In the genomic region with DNA sequence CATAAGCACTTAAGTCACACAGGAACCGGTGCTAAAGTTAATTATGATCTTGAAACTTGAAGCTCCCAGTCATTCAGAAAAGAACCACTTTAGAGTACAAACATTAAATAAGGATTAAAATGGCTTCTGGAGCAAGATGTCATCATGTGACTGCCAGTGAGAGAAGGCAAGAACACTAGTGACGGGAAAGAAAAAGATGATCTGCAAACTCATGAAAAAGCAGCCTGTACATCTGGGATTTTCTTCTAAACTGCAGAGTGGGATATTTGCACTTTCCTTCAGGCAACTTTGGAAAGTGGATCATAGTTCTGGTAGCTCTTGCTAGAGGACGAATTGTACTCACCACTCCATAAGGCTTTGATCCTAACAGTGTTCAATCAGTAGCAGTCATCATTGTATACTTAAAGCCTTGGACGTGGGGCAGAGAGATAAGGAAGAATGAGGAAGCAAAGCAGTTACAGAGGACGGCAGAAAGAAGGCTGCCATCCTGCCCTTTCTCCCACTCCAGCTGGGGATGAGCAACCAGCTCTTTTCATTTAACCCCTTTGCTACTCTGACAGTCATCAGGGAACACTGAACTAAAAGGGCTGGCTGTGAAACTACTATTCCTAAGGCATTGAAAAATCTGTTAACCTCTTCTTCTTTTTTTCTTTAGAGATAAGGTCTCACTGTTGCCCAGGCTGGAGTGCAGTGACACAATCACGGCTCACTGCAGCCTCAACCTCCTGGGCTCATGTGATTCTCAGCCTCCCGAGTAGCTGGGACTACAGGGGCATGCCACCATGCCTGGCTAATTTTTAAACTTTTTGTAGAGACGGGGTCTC, we compare ENCODE assay signal across 1 cellular context.
TF ChIP-seq lines count a peak whose summit lies in the region.

No MANE protein-coding gene starts in this region.

TF ChIP-seq in K562, 482 proteins besides CTCF, POLR2A, EP300 and RAD21 (continues in another document):
- TF ChIP-seq JUND (IDR thresholded peaks at IDR 0.05; ENCODE audit: borderline replicate concordance, low read depth, low read length) (peak; percentile 75), JUND (tag; IDR thresholded peaks at IDR 0.05; ENCODE audit: borderline replicate concordance, low read depth, low read length) (peak; percentile 51; the same call in 2 of the 3 replicates), ZBTB7A (IDR thresholded peaks at IDR 0.05; ENCODE audit: borderline replicate concordance, control insufficient read depth, low read depth, low read length) (no peak), NCOR1 (IDR thresholded peaks at IDR 0.05) (peak; percentile 76), ZBTB17 (CRISPR knock-in tag; IDR thresholded peaks at IDR 0.05) (no peak), ZNF3 (CRISPR knock-in tag; IDR thresholded peaks at IDR 0.05) (0 out of 2 replicates have a peak, but pooled peaks have one; percentile 19), MEF2A (IDR thresholded peaks at IDR 0.05; ENCODE audit: control insufficient read depth, low read depth, low read length) (no peak), ZNF436 (CRISPR knock-in tag; IDR thresholded peaks at IDR 0.05) (no peak), POLR3G (IDR thresholded peaks at IDR 0.05; ENCODE audit: extremely low read depth, insufficient read length, insufficient replicate concordance) (no peak), ATF1 (CRISPR knock-in tag; IDR thresholded peaks at IDR 0.05) (no peak), ATF1 (tag; IDR thresholded peaks at IDR 0.05) (peak; percentile 54), ZC3H8 (IDR thresholded peaks at IDR 0.05) (no peak), JUN (IDR thresholded peaks at IDR 0.05; ENCODE audit: borderline replicate concordance, low read depth, low read length) (0 out of 2 replicates have a peak, but pooled peaks have one; percentile 30), JUN (CRISPR knock-in tag; IDR thresholded peaks at IDR 0.05; ENCODE audit: borderline replicate concordance) (no peak), RBM22 (IDR thresholded peaks at IDR 0.05; ENCODE audit: low read depth, low read length, poor library complexity, severe bottlenecking) (no peak), BRD4 (IDR thresholded peaks at IDR 0.05) (no peak), SMAD4 (CRISPR knock-in tag; conservative IDR thresholded peaks at IDR 0.05) (peak; percentile 73), EZH2 (IDR thresholded peaks at IDR 0.05; ENCODE audit: borderline replicate concordance, low read depth, low read length) (no peak), ELF4 (CRISPR knock-in tag; IDR thresholded peaks at IDR 0.05) (peak; percentile 34; the same call in 1 of the 2 replicates), TCF7 (IDR thresholded peaks at IDR 0.05; ENCODE audit: borderline replicate concordance) (peak; percentile 85; the same call in 1 of the 2 replicates), POU5F1 (IDR thresholded peaks at IDR 0.05; ENCODE audit: borderline replicate concordance, low read depth, low read length, partially characterized antibody) (no peak), NR3C1 (CRISPR knock-in tag; IDR thresholded peaks at IDR 0.05) (no peak), ZNF354B (CRISPR knock-in tag; IDR thresholded peaks at IDR 0.05) (no peak), SRSF1 (IDR thresholded peaks at IDR 0.05; ENCODE audit: low read depth, low read length) (no peak), SAP30 (IDR thresholded peaks at IDR 0.05; ENCODE audit: borderline replicate concordance, insufficient read depth, low read depth, low read length, poor library complexity, severe bottlenecking) (no peak), MXI1 (IDR thresholded peaks at IDR 0.05; ENCODE audit: low read depth, low read length) (no peak), ZNF79 (CRISPR knock-in tag; IDR thresholded peaks at IDR 0.05; ENCODE audit: low read depth) (no peak), STAT5A (IDR thresholded peaks at IDR 0.05; ENCODE audit: borderline replicate concordance, low read length) (peak; percentile 18; the same call in 1 of the 2 replicates), NRF1 (conservative IDR thresholded peaks at IDR 0.05 in 1 of 2, IDR thresholded peaks at IDR 0.05 in 1 of 2) (no peak; a peak in 1 of 4 replicates), FOXK2 (conservative IDR thresholded peaks at IDR 0.05 in 1 of 2, IDR thresholded peaks at IDR 0.05 in 1 of 2; ENCODE audit: low read depth in 2 of 2) (0 out of 4 replicates have a peak, but pooled peaks of 1 of the 2 experiments have one; percentile 46)
- TF ChIP-seq, protein P1, sequence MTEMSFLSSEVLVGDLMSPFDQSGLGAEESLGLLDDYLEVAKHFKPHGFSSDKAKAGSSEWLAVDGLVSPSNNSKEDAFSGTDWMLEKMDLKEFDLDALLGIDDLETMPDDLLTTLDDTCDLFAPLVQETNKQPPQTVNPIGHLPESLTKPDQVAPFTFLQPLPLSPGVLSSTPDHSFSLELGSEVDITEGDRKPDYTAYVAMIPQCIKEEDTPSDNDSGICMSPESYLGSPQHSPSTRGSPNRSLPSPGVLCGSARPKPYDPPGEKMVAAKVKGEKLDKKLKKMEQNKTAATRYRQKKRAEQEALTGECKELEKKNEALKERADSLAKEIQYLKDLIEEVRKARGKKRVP (CRISPR knock-in tag; IDR thresholded peaks at IDR 0.05) = no peak; the same call in 1 of the 2 replicates
- TF ChIP-seq, protein P2, sequence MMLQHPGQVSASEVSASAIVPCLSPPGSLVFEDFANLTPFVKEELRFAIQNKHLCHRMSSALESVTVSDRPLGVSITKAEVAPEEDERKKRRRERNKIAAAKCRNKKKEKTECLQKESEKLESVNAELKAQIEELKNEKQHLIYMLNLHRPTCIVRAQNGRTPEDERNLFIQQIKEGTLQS (IDR thresholded peaks at IDR 0.05) = peak; percentile 59; the same call in 1 of the 2 replicates
- TF ChIP-seq, protein P2 (CRISPR knock-in tag; conservative IDR thresholded peaks at IDR 0.05) = no peak
- TF ChIP-seq, protein P3, sequence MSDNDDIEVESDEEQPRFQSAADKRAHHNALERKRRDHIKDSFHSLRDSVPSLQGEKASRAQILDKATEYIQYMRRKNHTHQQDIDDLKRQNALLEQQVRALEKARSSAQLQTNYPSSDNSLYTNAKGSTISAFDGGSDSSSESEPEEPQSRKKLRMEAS (CRISPR knock-in tag; IDR thresholded peaks at IDR 0.05) = no peak
- TF ChIP-seq, protein P4, sequence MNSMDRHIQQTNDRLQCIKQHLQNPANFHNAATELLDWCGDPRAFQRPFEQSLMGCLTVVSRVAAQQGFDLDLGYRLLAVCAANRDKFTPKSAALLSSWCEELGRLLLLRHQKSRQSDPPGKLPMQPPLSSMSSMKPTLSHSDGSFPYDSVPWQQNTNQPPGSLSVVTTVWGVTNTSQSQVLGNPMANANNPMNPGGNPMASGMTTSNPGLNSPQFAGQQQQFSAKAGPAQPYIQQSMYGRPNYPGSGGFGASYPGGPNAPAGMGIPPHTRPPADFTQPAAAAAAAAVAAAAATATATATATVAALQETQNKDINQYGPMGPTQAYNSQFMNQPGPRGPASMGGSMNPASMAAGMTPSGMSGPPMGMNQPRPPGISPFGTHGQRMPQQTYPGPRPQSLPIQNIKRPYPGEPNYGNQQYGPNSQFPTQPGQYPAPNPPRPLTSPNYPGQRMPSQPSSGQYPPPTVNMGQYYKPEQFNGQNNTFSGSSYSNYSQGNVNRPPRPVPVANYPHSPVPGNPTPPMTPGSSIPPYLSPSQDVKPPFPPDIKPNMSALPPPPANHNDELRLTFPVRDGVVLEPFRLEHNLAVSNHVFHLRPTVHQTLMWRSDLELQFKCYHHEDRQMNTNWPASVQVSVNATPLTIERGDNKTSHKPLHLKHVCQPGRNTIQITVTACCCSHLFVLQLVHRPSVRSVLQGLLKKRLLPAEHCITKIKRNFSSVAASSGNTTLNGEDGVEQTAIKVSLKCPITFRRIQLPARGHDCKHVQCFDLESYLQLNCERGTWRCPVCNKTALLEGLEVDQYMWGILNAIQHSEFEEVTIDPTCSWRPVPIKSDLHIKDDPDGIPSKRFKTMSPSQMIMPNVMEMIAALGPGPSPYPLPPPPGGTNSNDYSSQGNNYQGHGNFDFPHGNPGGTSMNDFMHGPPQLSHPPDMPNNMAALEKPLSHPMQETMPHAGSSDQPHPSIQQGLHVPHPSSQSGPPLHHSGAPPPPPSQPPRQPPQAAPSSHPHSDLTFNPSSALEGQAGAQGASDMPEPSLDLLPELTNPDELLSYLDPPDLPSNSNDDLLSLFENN (IDR thresholded peaks at IDR 0.05; ENCODE audit: low read depth in 2 of 2, low read length in 2 of 2) = 0 out of 4 replicates have a peak, but pooled peaks of 1 of the 2 experiments have one; percentile 66
- TF ChIP-seq, protein P5, sequence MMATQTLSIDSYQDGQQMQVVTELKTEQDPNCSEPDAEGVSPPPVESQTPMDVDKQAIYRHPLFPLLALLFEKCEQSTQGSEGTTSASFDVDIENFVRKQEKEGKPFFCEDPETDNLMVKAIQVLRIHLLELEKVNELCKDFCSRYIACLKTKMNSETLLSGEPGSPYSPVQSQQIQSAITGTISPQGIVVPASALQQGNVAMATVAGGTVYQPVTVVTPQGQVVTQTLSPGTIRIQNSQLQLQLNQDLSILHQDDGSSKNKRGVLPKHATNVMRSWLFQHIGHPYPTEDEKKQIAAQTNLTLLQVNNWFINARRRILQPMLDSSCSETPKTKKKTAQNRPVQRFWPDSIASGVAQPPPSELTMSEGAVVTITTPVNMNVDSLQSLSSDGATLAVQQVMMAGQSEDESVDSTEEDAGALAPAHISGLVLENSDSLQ (IDR thresholded peaks at IDR 0.05) = peak; percentile 48
- TF ChIP-seq, protein P6, sequence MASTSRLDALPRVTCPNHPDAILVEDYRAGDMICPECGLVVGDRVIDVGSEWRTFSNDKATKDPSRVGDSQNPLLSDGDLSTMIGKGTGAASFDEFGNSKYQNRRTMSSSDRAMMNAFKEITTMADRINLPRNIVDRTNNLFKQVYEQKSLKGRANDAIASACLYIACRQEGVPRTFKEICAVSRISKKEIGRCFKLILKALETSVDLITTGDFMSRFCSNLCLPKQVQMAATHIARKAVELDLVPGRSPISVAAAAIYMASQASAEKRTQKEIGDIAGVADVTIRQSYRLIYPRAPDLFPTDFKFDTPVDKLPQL (IDR thresholded peaks at IDR 0.05; ENCODE audit: extremely low read depth, insufficient read length) = no peak
- TF ChIP-seq, protein P7, sequence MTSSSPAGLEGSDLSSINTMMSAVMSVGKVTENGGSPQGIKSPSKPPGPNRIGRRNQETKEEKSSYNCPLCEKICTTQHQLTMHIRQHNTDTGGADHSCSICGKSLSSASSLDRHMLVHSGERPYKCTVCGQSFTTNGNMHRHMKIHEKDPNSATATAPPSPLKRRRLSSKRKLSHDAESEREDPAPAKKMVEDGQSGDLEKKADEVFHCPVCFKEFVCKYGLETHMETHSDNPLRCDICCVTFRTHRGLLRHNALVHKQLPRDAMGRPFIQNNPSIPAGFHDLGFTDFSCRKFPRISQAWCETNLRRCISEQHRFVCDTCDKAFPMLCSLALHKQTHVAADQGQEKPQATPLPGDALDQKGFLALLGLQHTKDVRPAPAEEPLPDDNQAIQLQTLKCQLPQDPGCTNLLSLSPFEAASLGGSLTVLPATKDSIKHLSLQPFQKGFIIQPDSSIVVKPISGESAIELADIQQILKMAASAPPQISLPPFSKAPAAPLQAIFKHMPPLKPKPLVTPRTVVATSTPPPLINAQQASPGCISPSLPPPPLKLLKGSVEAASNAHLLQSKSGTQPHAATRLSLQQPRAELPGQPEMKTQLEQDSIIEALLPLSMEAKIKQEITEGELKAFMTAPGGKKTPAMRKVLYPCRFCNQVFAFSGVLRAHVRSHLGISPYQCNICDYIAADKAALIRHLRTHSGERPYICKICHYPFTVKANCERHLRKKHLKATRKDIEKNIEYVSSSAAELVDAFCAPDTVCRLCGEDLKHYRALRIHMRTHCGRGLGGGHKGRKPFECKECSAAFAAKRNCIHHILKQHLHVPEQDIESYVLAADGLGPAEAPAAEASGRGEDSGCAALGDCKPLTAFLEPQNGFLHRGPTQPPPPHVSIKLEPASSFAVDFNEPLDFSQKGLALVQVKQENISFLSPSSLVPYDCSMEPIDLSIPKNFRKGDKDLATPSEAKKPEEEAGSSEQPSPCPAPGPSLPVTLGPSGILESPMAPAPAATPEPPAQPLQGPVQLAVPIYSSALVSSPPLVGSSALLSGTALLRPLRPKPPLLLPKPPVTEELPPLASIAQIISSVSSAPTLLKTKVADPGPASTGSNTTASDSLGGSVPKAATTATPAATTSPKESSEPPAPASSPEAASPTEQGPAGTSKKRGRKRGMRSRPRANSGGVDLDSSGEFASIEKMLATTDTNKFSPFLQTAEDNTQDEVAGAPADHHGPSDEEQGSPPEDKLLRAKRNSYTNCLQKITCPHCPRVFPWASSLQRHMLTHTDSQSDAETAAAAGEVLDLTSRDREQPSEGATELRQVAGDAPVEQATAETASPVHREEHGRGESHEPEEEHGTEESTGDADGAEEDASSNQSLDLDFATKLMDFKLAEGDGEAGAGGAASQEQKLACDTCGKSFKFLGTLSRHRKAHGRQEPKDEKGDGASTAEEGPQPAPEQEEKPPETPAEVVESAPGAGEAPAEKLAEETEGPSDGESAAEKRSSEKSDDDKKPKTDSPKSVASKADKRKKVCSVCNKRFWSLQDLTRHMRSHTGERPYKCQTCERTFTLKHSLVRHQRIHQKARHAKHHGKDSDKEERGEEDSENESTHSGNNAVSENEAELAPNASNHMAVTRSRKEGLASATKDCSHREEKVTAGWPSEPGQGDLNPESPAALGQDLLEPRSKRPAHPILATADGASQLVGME (CRISPR knock-in tag; IDR thresholded peaks at IDR 0.05) = no peak
